ENCODE assay signal across 2 cellular contexts in the genomic region with DNA sequence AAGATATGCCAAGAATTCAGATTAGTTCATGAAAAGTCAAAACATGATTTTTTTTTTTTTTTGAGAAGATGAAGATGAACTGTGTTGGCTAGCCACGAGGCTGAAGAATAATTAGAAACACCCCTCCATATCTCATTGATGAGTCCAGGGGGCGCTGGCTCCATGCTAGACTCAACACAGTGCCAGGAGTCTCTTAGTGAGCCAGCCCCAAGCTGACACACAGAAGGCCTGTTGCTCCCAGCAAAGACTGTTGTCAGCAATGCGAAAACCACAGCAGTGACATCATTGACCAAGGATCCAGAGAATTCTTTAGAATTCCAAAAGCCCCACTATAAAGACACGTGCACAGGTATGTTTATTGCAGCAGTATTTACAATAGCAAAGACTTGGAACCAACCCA.
TF ChIP-seq lines count a peak whose summit lies in the region.

No MANE protein-coding gene starts in this region.

TF ChIP-seq in HepG2, 621 proteins besides CTCF, POLR2A, EP300 and RAD21:
- no peak for TF ChIP-seq ZFP37 (CRISPR knock-in tag; IDR thresholded peaks at IDR 0.05; ENCODE audit: borderline replicate concordance)
- no peak for TF ChIP-seq PAF1 (CRISPR knock-in tag; IDR thresholded peaks at IDR 0.05)
- TF ChIP-seq ZNF572 (CRISPR knock-in tag; IDR thresholded peaks at IDR 0.05), result no peak
- TF ChIP-seq USF2 (IDR thresholded peaks at IDR 0.05; ENCODE audit: low read depth, low read length), result no peak
- no peak for TF ChIP-seq USF2 (CRISPR knock-in tag; IDR thresholded peaks at IDR 0.05; ENCODE audit: borderline replicate concordance)
- no peak for TF ChIP-seq ZNF512 (CRISPR knock-in tag; IDR thresholded peaks at IDR 0.05)

TF ChIP-seq in H1, 55 proteins besides CTCF, POLR2A, EP300 and RAD21:
- TF ChIP-seq TAF1 (IDR thresholded peaks at IDR 0.05; ENCODE audit: low read depth, low read length), result no peak
- TF ChIP-seq CREB1 (IDR thresholded peaks at IDR 0.05), result no peak
- TF ChIP-seq, protein P1, sequence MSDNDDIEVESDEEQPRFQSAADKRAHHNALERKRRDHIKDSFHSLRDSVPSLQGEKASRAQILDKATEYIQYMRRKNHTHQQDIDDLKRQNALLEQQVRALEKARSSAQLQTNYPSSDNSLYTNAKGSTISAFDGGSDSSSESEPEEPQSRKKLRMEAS (IDR thresholded peaks at IDR 0.05), result no peak
